Comparison of ENCODE assay signal across 1 cellular context in the genomic region with DNA sequence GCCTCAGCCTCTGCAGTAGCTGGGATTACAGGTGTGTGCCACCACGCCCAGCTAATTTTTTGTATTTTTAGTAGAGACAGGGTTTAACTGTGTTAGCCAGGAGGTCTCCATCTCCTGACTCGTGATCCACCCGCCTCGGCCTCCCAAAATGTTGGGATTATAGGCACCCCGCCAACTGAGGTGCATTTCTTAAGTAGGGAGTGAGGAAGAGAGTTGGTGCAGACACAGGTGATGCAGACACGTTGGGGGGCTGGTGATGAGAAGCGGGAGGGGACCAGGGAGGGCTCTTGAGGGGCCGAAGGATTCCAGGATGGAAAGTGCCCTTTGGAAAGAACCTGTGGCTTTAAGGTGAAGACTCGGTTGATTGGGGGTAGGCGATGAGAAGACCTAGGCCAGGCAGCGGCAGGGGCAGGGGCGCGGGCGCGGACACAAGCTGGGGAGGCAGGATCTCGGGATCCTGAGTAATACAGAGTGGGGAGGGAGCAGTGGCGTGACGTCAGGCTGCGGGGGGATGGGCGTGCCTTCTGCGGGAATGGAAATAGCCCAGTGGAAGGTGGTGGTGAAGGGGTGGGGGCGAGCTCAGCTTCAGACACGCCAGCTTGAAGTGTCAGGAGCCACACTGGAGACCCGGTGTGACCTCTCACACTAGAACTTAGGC.
A peak's percentile ranks its signal among the peaks of the same experiment; 100 is the strongest.
TF ChIP-seq lines count a peak whose summit lies in the region.

No MANE protein-coding gene starts in this region.

TF ChIP-seq in IMR-90, 13 proteins besides CTCF, POLR2A, EP300 and RAD21:
- TF ChIP-seq MAZ (IDR thresholded peaks at IDR 0.05; ENCODE audit: borderline replicate concordance, low read depth, low read length), result peak; percentile 85
- no peak for TF ChIP-seq CHD1 (IDR thresholded peaks at IDR 0.05; ENCODE audit: low read depth, low read length)
